2 cellular contexts compared by ENCODE assay signal in genomic region chr14:34926552-34926951, GRCh38.
TF ChIP-seq lines count a peak whose summit lies in the region.

No MANE protein-coding gene starts in this region.

TF ChIP-seq in endothelial cell of umbilical vein, 7 proteins besides CTCF, POLR2A, EP300 and RAD21:
- no peak for TF ChIP-seq GATA2 (IDR thresholded peaks at IDR 0.05; ENCODE audit: insufficient read depth, insufficient read length, low read depth, low read length)
- TF ChIP-seq FOS (IDR thresholded peaks at IDR 0.05; ENCODE audit: borderline replicate concordance, insufficient read depth, low read length) = peak; percentile 70
- TF ChIP-seq JUN (IDR thresholded peaks at IDR 0.05; ENCODE audit: borderline replicate concordance, insufficient read depth, insufficient read length, low read depth) = peak; percentile 53

TF ChIP-seq in GM23338, 12 proteins besides CTCF, POLR2A, EP300 and RAD21:
- TF ChIP-seq REST (IDR thresholded peaks at IDR 0.05; ENCODE audit: unreplicated experiment) (no peak), NANOG (IDR thresholded peaks at IDR 0.05; ENCODE audit: borderline replicate concordance) (no peak), JUNB (IDR thresholded peaks at IDR 0.05; ENCODE audit: unreplicated experiment) (no peak), ZNF462 (CRISPR knock-in tag; IDR thresholded peaks at IDR 0.05) (no peak), STAT1 (IDR thresholded peaks at IDR 0.05; ENCODE audit: unreplicated experiment) (no peak), EZH2phosphoT487 (IDR thresholded peaks at IDR 0.05; ENCODE audit: unreplicated experiment) (no peak), ETS1 (IDR thresholded peaks at IDR 0.05) (no peak), ZNF114 (CRISPR knock-in tag; IDR thresholded peaks at IDR 0.05) (no peak), CREB1 (CRISPR knock-in tag; IDR thresholded peaks at IDR 0.05; ENCODE audit: low read depth) (no peak), ZNF331 (CRISPR knock-in tag; IDR thresholded peaks at IDR 0.05; ENCODE audit: low read depth) (no peak), EZH2 (IDR thresholded peaks at IDR 0.05; ENCODE audit: low read depth, unreplicated experiment) (no peak), POLR2AphosphoS5 (IDR thresholded peaks at IDR 0.05; ENCODE audit: low read depth) (no peak)
